Comparison of ENCODE assay signal across 16 cellular contexts in genomic region chr6:10855233-10855632, GRCh38. TPM values are rescaled to one million over a fixed set of nuclear protein-coding genes. Genes with fewer than 3 reads are reported as not detected.
DNase-seq lines count a peak whose midpoint lies in the region; ATAC-seq and TF ChIP-seq lines count a peak whose summit lies in the region.
"Had no signal": no experiment of that assay in that cellular context is flagged by ENCODE, and none has a peak within 500 bp of the region (broad histone marks: within the 10 kb centered on the region; RNA-seq: fewer than 3 reads in every experiment).

No MANE protein-coding gene starts in this region.

- no peaks in the 10 kb centered on the region for H3K36me3 ChIP-seq in left lung
- H3K36me3 ChIP-seq: Peyer's patch had no signal

- ATAC-seq in stimulated activated naive CD8-positive, alpha-beta T cell treated with anti-CD3 and anti-CD28 coated beads, Interleukin-15, amount 100 ng/mL, for 72 hours, result peak; percentile 20
- no peak for ATAC-seq in stimulated activated naive CD8-positive, alpha-beta T cell treated with anti-CD3 and anti-CD28 coated beads, Interleukin-15, Interleukin-2, amounts not matched to agents 100 U/mL and 50 U/mL, for 24 hours
- peak; percentile 82 for ATAC-seq in WTC11
- ATAC-seq in GM19395 (IDR thresholded peaks at IDR 0.05; ENCODE audit: unreplicated experiment), result no peak
- no peak for ATAC-seq in HG03135 (IDR thresholded peaks at IDR 0.05; ENCODE audit: unreplicated experiment)
- ATAC-seq in left lung, result no peak
- no peak for ATAC-seq in activated CD4-positive, CD25-positive, alpha-beta regulatory T cell treated with anti-CD3 and anti-CD28 coated beads, Interleukin-2, amount 50 U/mL, for 24 hours

- CTCF ChIA-PET in WTC11 (lab: Charles Lee), result interaction anchor here (0.8 to 1.5 kb wide), 2 partner anchors 19 to 32 kb away, joined by 3 to 4 read pairs; partner anchors contain the start of gene SYCP2L

- TF ChIP-seq CTCF in WTC11 (IDR thresholded peaks at IDR 0.05) (no peak), left lung (IDR thresholded peaks at IDR 0.05) (no peak)

- no peak overlapping the region for H3K4me3 ChIP-seq in left lung
- H3K4me3 ChIP-seq: Peyer's patch had no signal

- peaks cover 8 to 14% of the 10 kb centered on the region in 2 donors for H3K9me3 Mint-ChIP-seq in stimulated activated naive CD8-positive, alpha-beta T cell treated with anti-CD3 and anti-CD28 coated beads, Interleukin-15, amount 100 ng/mL, for 72 hours
- peaks cover 30% of the 10 kb centered on the region for H3K9me3 Mint-ChIP-seq in WTC11

- no peak overlapping the region for H3K27ac ChIP-seq in left lung
- H3K27ac ChIP-seq: Peyer's patch had no signal

- DNase-seq in stimulated activated naive CD8-positive, alpha-beta T cell treated with anti-CD3 and anti-CD28 coated beads, Interleukin-15, amount 100 ng/mL, for 72 hours, result no peak
- no peak for DNase-seq in stimulated activated naive CD8-positive, alpha-beta T cell treated with anti-CD3 and anti-CD28 coated beads, Interleukin-15, Interleukin-2, amounts not matched to agents 100 U/mL and 50 U/mL, for 24 hours
- DNase-seq in NAMALWA (ENCODE audit: low spot score) (peak; percentile 69), WTC11 (ENCODE audit: low spot score) (no peak), left lung (no peak)
- DNase-seq: GOT3, MV-4-11, NCI-H1436 treated with DMSO at 0.1 percent for 48 hours, NCI-H2081 treated with DMSO at 0.1 percent for 48 hours, NCI-H69, Peyer's patch had no signal

- no peaks in the 10 kb centered on the region for H3K4me1 Mint-ChIP-seq in stimulated activated naive CD8-positive, alpha-beta T cell treated with anti-CD3 and anti-CD28 coated beads, Interleukin-15, amount 100 ng/mL, for 72 hours
- peaks cover 4% of the 10 kb centered on the region for H3K4me1 Mint-ChIP-seq in WTC11

- no peak overlapping the region for H3K27ac Mint-ChIP-seq in stimulated activated naive CD8-positive, alpha-beta T cell treated with anti-CD3 and anti-CD28 coated beads, Interleukin-15, amount 100 ng/mL, for 72 hours
- no peak overlapping the region for H3K27ac Mint-ChIP-seq in WTC11

- no peaks in the 10 kb centered on the region for H3K27me3 ChIP-seq in left lung
- H3K27me3 ChIP-seq: Peyer's patch had no signal

- H3K27me3 Mint-ChIP-seq in stimulated activated naive CD8-positive, alpha-beta T cell treated with anti-CD3 and anti-CD28 coated beads, Interleukin-15, amount 100 ng/mL, for 72 hours, result no peaks in the 10 kb centered on the region
- peaks cover 7% of the 10 kb centered on the region for H3K27me3 Mint-ChIP-seq in WTC11 (ENCODE audit: low read depth)

- intact Hi-C loops in left lung (cut with DNase I), result no loop called here

- peaks cover 0 to 11% of the 10 kb centered on the region in 2 donors for H3K9me3 ChIP-seq in left lung

- H3K4me1 ChIP-seq in left lung, result no peaks in the 10 kb centered on the region
- H3K4me1 ChIP-seq: Peyer's patch had no signal

- POLR2A ChIA-PET in WTC11 (lab: Charles Lee), result interaction anchor here (0.6 kb wide), 1 partner anchor 15 kb away, joined by 3 read pairs; no protein-coding TSS in a partner anchor

- peaks cover 17% of the 10 kb centered on the region for H3K36me3 Mint-ChIP-seq in WTC11
- H3K36me3 Mint-ChIP-seq: CD14-positive monocyte had no signal

- no peak overlapping the region for H3K4me3 Mint-ChIP-seq in stimulated activated naive CD8-positive, alpha-beta T cell treated with anti-CD3 and anti-CD28 coated beads, Interleukin-15, amount 100 ng/mL, for 72 hours
- H3K4me3 Mint-ChIP-seq in WTC11, result no peak overlapping the region
- H3K4me3 Mint-ChIP-seq: CD14-positive monocyte had no signal

TF ChIP-seq in WTC11, 78 proteins besides CTCF, POLR2A, EP300 and RAD21:
- no peak for TF ChIP-seq NFATC4 (CRISPR knock-in tag; IDR thresholded peaks at IDR 0.05)
- no peak for TF ChIP-seq HMGXB4 (CRISPR knock-in tag; IDR thresholded peaks at IDR 0.05)
- no peak for TF ChIP-seq ATF1 (CRISPR knock-in tag; IDR thresholded peaks at IDR 0.05)
- no peak for TF ChIP-seq ZNF281 (CRISPR knock-in tag; IDR thresholded peaks at IDR 0.05)
- no peak for TF ChIP-seq MXD4 (CRISPR knock-in tag; IDR thresholded peaks at IDR 0.05; ENCODE audit: borderline replicate concordance)
- no peak for TF ChIP-seq KAT7 (CRISPR knock-in tag; IDR thresholded peaks at IDR 0.05; ENCODE audit: borderline replicate concordance)
- TF ChIP-seq ARID4B (CRISPR knock-in tag; IDR thresholded peaks at IDR 0.05; ENCODE audit: borderline replicate concordance), result no peak
- TF ChIP-seq FOXJ3 (CRISPR knock-in tag; IDR thresholded peaks at IDR 0.05; ENCODE audit: borderline replicate concordance), result no peak
- TF ChIP-seq ZBTB21 (CRISPR knock-in tag; IDR thresholded peaks at IDR 0.05; ENCODE audit: borderline replicate concordance), result no peak
- no peak for TF ChIP-seq SP1 (CRISPR knock-in tag; conservative IDR thresholded peaks at IDR 0.05)
- no peak for TF ChIP-seq GRHL2 (CRISPR knock-in tag; IDR thresholded peaks at IDR 0.05; ENCODE audit: insufficient replicate concordance, severe bottlenecking)

RNA-seq across cellular contexts. Expression of gene MAK, which starts 16.9 kb away (rescaled TPM):
- total RNA-seq in WTC11 (2021) (0.07 to 0.21 TPM (median 0.16 TPM) in 3 replicates), left lung (under 1 TPM; 0.26 to 0.97 TPM)
- total RNA-seq: LHCN-M2 had no signal

RNA-seq across cellular contexts. Expression of gene GCM2, which starts 26.6 kb away (rescaled TPM):
- total RNA-seq in WTC11 (2021), result 0.07 to 0.09 TPM in 2 of 3 replicates, not detected in the other
- total RNA-seq in left lung, result not detected
- total RNA-seq: LHCN-M2, Peyer's patch had no signal

RNA-seq across cellular contexts. Expression of gene SYCP2L, which starts 31.6 kb away (rescaled TPM):
- total RNA-seq in WTC11 (2021), result 5.4 to 6.7 TPM (median 6.3 TPM) in 3 replicates
- under 1 TPM; 0.41 to 0.45 TPM for total RNA-seq in left lung

Comparison
In these comparisons a context has a peak if more than half of its experiments do, and no peak if none do; other contexts are left out.
1. ATAC-seq: peak in stimulated activated naive CD8-positive, alpha-beta T cell treated with anti-CD3 and anti-CD28 coated beads, Interleukin-15, amount 100 ng/mL, for 72 hours (single experiment) and WTC11 (single experiment); none in stimulated activated naive CD8-positive, alpha-beta T cell treated with anti-CD3 and anti-CD28 coated beads, Interleukin-15, Interleukin-2, amounts not matched to agents 100 U/mL and 50 U/mL, for 24 hours (single experiment), GM19395 (single experiment), HG03135 (single experiment), left lung (single experiment) and activated CD4-positive, CD25-positive, alpha-beta regulatory T cell treated with anti-CD3 and anti-CD28 coated beads, Interleukin-2, amount 50 U/mL, for 24 hours (0 of 2).